Comparison of ENCODE assay signal across 2 cellular contexts in the genomic region with DNA sequence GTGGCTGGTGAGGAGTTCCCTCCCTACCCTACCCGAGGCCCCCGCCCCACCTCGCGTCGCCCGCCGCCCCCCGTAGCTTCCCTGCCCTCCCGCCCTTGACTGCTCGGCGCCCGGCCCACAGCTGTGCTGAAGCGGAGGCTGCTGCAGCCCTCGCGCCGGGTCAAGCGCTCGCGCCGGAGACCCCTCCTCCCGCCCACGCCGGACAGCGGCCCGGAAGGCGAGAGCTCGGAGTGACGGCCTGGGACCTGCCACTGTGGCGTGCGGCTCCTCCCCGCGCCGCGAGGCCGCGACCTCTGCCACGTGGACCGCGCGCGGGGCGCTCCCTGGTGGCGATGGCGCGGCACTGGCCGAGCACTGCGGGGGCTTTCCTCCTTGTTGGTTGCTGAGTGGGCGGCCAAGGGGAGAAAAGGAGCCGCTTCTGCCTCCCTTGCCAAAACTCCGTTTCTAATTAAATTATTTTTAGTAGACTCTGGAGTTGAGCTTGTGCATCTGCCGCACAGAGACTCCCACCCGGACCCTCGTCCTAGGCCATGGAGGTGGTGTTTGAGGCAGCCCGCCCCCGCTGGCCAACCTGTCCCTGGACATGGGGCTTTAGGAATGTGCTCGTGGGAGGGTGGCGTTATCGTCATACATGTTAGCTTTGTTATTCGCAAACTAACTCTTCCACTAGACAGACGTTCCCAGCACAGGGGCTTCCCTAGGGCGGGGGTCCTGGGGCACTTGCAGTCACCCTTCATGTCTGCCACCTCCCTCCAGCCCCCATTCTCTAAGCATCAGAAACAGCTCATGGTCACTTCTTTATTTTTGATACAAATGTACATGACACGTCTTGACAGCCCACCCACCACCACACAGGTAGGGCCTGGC.
TF ChIP-seq lines count a peak whose summit lies in the region.

No MANE protein-coding gene starts in this region.

TF ChIP-seq in SK-N-SH, 30 proteins besides CTCF, POLR2A, EP300 and RAD21 (continued from another document):
- TF ChIP-seq REST (IDR thresholded peaks at IDR 0.05; ENCODE audit: low read depth, low read length) (no peak), FOXJ3 (CRISPR knock-in tag; IDR thresholded peaks at IDR 0.05) (no peak), TCF12 (IDR thresholded peaks at IDR 0.05) (no peak), SIN3A (IDR thresholded peaks at IDR 0.05; ENCODE audit: borderline replicate concordance, low read depth, low read length) (peak; percentile 57; the same call in 1 of the 2 replicates)
TF ChIP-seq in SK-N-SH: peak in this region for 5.

TF ChIP-seq in GM12878, 131 proteins besides CTCF, POLR2A, EP300 and RAD21 (continued from another document):
- TF ChIP-seq NR2F1 (conservative IDR thresholded peaks at IDR 0.05) (peak; percentile 100), CHD2 (IDR thresholded peaks at IDR 0.05; ENCODE audit: borderline replicate concordance, low read depth, low read length) (0 out of 2 replicates have a peak, but pooled peaks have one; percentile 28), LARP7 (IDR thresholded peaks at IDR 0.05) (peak; percentile 43; the same call in 1 of the 2 replicates), PAX8 (IDR thresholded peaks at IDR 0.05) (no peak), RUNX3 (IDR thresholded peaks at IDR 0.05; ENCODE audit: low read length) (0 out of 2 replicates have a peak, but pooled peaks have one; percentile 9), YY1 (IDR thresholded peaks at IDR 0.05; ENCODE audit: low read depth, low read length) (0 out of 2 replicates have a peak, but pooled peaks have one; percentile 49)
- TF ChIP-seq, protein P1, sequence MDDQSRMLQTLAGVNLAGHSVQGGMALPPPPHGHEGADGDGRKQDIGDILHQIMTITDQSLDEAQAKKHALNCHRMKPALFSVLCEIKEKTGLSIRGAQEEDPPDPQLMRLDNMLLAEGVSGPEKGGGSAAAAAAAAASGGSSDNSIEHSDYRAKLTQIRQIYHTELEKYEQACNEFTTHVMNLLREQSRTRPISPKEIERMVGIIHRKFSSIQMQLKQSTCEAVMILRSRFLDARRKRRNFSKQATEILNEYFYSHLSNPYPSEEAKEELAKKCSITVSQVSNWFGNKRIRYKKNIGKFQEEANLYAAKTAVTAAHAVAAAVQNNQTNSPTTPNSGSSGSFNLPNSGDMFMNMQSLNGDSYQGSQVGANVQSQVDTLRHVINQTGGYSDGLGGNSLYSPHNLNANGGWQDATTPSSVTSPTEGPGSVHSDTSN (IDR thresholded peaks at IDR 0.05; ENCODE audit: insufficient replicate concordance, low read depth, low read length): peak; percentile 67
